9 cellular contexts compared by ENCODE assay signal in the genomic region with DNA sequence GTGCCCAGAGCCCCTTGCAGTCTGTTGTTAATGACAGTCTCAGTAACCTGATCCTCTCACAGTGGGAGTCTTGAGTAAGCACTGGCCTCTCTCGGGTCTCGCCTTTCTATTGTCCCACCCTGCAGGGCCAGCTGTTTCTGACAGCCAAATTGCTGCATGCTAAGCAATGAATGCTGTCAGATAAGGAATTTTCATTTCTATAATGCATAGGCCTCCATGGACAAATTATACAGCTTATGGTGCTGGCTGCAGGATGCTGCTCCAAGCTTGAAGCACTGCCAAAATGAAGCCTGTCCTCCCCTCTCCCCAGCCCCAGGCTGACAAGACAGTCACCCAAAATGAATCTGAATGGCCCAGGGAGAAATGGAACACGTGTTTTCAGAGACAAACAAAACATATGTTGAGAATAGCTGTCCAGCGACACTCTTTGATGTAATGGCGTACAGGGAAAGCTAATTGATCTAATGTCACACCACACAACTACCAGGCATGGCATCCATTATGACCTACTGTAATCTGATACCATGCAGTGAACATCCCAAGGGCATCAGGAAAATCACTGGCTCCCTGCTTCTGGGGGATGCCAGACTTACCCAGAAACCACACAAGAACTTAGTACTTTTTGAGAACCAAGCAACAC. TPM values are rescaled to one million over a fixed set of nuclear protein-coding genes. Genes with fewer than 3 reads are reported as not detected.
DNase-seq lines count a peak whose midpoint lies in the region; ATAC-seq and TF ChIP-seq lines count a peak whose summit lies in the region.
"Had no signal": no experiment of that assay in that cellular context is flagged by ENCODE, and none has a peak within 500 bp of the region (broad histone marks: within the 10 kb centered on the region; RNA-seq: fewer than 3 reads in every experiment).

No MANE protein-coding gene starts in this region.

- CTCF ChIA-PET in activated CD4-positive, alpha-beta T cell treated with anti-CD3 and anti-CD28 coated beads, Interleukin-2, amount 10 ng/mL, durations not matched to agents 7 days and 5 days (lab: Charles Lee): interaction anchor here (1.0 kb wide), 1 partner anchor 10 kb away, joined by 4 read pairs; no protein-coding TSS in a partner anchor

- H3K27ac ChIP-seq in upper lobe of left lung: peak overlapping the region in 3 of 4 donors; percentile 57 to 82 (median 78)

- H3K27me3 ChIP-seq in upper lobe of left lung: no peaks in the 10 kb centered on the region

- 62 to 72% methylated on average over 5 of the region's 5 CpGs for WGBS in upper lobe of left lung, 2 donors

- no peak for TF ChIP-seq CTCF in upper lobe of left lung (IDR thresholded peaks at IDR 0.05)

- peaks cover 50% of the 10 kb centered on the region for H3K4me1 Mint-ChIP-seq in activated CD4-positive, alpha-beta T cell treated with anti-CD3 and anti-CD28 coated beads, Interleukin-2, amount 10 ng/mL, durations not matched to agents 24 days and 14 days
- peaks cover 44% of the 10 kb centered on the region for H3K4me1 Mint-ChIP-seq in activated CD4-positive, alpha-beta T cell treated with anti-CD3 and anti-CD28 coated beads, Interleukin-2, amount 10 ng/mL, durations not matched to agents 7 days and 5 days

- TF ChIP-seq POLR2A in upper lobe of left lung (IDR thresholded peaks at IDR 0.05): no peak

- no peaks in the 10 kb centered on the region for H3K9me3 Mint-ChIP-seq in activated CD4-positive, alpha-beta T cell treated with anti-CD3 and anti-CD28 coated beads, Interleukin-2, amount 10 ng/mL, durations not matched to agents 24 days and 14 days
- H3K9me3 Mint-ChIP-seq in activated CD4-positive, alpha-beta T cell treated with anti-CD3 and anti-CD28 coated beads, Interleukin-2, amount 10 ng/mL, durations not matched to agents 7 days and 5 days: no peaks in the 10 kb centered on the region

- no peaks in the 10 kb centered on the region for H3K36me3 ChIP-seq in upper lobe of left lung

- H3K4me3 ChIP-seq in upper lobe of left lung: no peak overlapping the region
- H3K4me3 ChIP-seq: lung had no signal

- TF ChIP-seq EP300 in upper lobe of left lung (IDR thresholded peaks at IDR 0.05): no peak

- peak; percentile 33 for ATAC-seq in left ventricle myocardium superior
- ATAC-seq in upper lobe of left lung (ENCODE audit: low FRiP score in 2 of 2): peak in 1 of 2 donors; percentile 59

- H3K36me3 Mint-ChIP-seq in activated CD4-positive, alpha-beta T cell treated with anti-CD3 and anti-CD28 coated beads, Interleukin-2, amount 10 ng/mL, durations not matched to agents 24 days and 14 days (ENCODE audit: low read depth): peaks cover 43% of the 10 kb centered on the region
- H3K36me3 Mint-ChIP-seq in activated CD4-positive, alpha-beta T cell treated with anti-CD3 and anti-CD28 coated beads, Interleukin-2, amount 10 ng/mL, durations not matched to agents 7 days and 5 days (ENCODE audit: low read depth): peaks cover 42% of the 10 kb centered on the region

- H3K4me1 ChIP-seq in upper lobe of left lung: peaks cover 41 to 55% (median 47%) of the 10 kb centered on the region in 4 donors

- H3K9me3 ChIP-seq in upper lobe of left lung: no peaks in the 10 kb centered on the region

- no peak overlapping the region for H3K4me3 Mint-ChIP-seq in activated CD4-positive, alpha-beta T cell treated with anti-CD3 and anti-CD28 coated beads, Interleukin-2, amount 10 ng/mL, durations not matched to agents 24 days and 14 days
- no peak overlapping the region for H3K4me3 Mint-ChIP-seq in activated CD4-positive, alpha-beta T cell treated with anti-CD3 and anti-CD28 coated beads, Interleukin-2, amount 10 ng/mL, durations not matched to agents 7 days and 5 days

- no peaks in the 10 kb centered on the region for H3K27me3 Mint-ChIP-seq in activated CD4-positive, alpha-beta T cell treated with anti-CD3 and anti-CD28 coated beads, Interleukin-2, amount 10 ng/mL, durations not matched to agents 24 days and 14 days
- no peaks in the 10 kb centered on the region for H3K27me3 Mint-ChIP-seq in activated CD4-positive, alpha-beta T cell treated with anti-CD3 and anti-CD28 coated beads, Interleukin-2, amount 10 ng/mL, durations not matched to agents 7 days and 5 days

- no peak for DNase-seq in activated CD4-positive, alpha-beta T cell treated with anti-CD3 and anti-CD28 coated beads, Interleukin-2, amount 10 ng/mL, durations not matched to agents 24 days and 14 days
- no peak for DNase-seq in activated CD4-positive, alpha-beta T cell treated with anti-CD3 and anti-CD28 coated beads, Interleukin-2, amount 50 U/mL, for 1 hour
- DNase-seq in SK-N-DZ (ENCODE audit: low spot score): peak; percentile 88
- no peak for DNase-seq in left ventricle myocardium superior
- no peak for DNase-seq in upper lobe of left lung
- DNase-seq in activated CD4-positive, CD25-positive, alpha-beta regulatory T cell (lab: John Stamatoyannopoulos, UW): no peak
- DNase-seq in anterior cingulate cortex (lab: John Stamatoyannopoulos, UW): no peak
- no peak for DNase-seq in activated CD4-positive, alpha-beta T cell treated with anti-CD3 and anti-CD28 coated beads, Interleukin-2, amount 10 ng/mL, durations not matched to agents 7 days and 5 days

- POLR2A ChIA-PET in activated CD4-positive, alpha-beta T cell treated with anti-CD3 and anti-CD28 coated beads, Interleukin-2, amount 10 ng/mL, durations not matched to agents 7 days and 5 days (lab: Charles Lee): interaction anchor here (0.6 kb wide), 1 partner anchor 172 kb away, joined by 3 read pairs; no protein-coding TSS in a partner anchor

- peak overlapping the region; percentile 53 for H3K27ac Mint-ChIP-seq in activated CD4-positive, alpha-beta T cell treated with anti-CD3 and anti-CD28 coated beads, Interleukin-2, amount 10 ng/mL, durations not matched to agents 24 days and 14 days
- no peak overlapping the region for H3K27ac Mint-ChIP-seq in activated CD4-positive, alpha-beta T cell treated with anti-CD3 and anti-CD28 coated beads, Interleukin-2, amount 10 ng/mL, durations not matched to agents 7 days and 5 days

- intact Hi-C loops in activated CD4-positive, alpha-beta T cell treated with anti-CD3 and anti-CD28 coated beads, Interleukin-2, amount 10 ng/mL, durations not matched to agents 24 days and 14 days (cut with micrococcal nuclease): loop anchor here (2.0 to 5.0 kb wide), 4 partner anchors 14 to 60 kb away; a partner anchor contains a TSS
- intact Hi-C loops in left ventricle myocardium superior (cut with micrococcal nuclease): no loop called here

RNA-seq across cellular contexts. Expression of a gene that starts 36.8 kb away (rescaled TPM):
- 45.5 and 50.7 TPM in 2 replicates for total RNA-seq in activated CD4-positive, alpha-beta T cell treated with anti-CD3 and anti-CD28 coated beads, Interleukin-2, amount 10 ng/mL, durations not matched to agents 24 days and 14 days
- 4.3 and 5.4 TPM in 2 replicates for polyA plus RNA-seq in SK-N-DZ (2014; cell fraction: cytosol; rRNA removed)
- 8.6 and 9.7 TPM in 2 replicates for polyA plus RNA-seq in SK-N-DZ (2014; cell fraction: nucleus; rRNA removed)
- total RNA-seq in left ventricle myocardium superior: 26.8 TPM
- 10 to 100 TPM; 16.4 to 38.8 (median 25.8) TPM for total RNA-seq in upper lobe of left lung
- total RNA-seq in activated CD4-positive, alpha-beta T cell treated with anti-CD3 and anti-CD28 coated beads, Interleukin-2, amount 10 ng/mL, durations not matched to agents 7 days and 5 days: 10 to 100 TPM; 26.0 to 29.6 TPM
